Comparison of ENCODE assay signal across 8 cellular contexts in genomic region chr19:55117636-55118391, GRCh38. TPM values are rescaled to one million over a fixed set of nuclear protein-coding genes. Genes with fewer than 3 reads are reported as not detected.
DNase-seq lines count a peak whose midpoint lies in the region; ATAC-seq and TF ChIP-seq lines count a peak whose summit lies in the region.

Gene PPP1R12C (minus strand): TSS chr19:55117637. CDS start chr19:55117543, 94 bp downstream.

- no peaks in the 10 kb centered on the region for H3K9me3 ChIP-seq in spleen

- 0 to 1% (median 1%) methylated on average over 31 to 46 of the region's 46 CpGs for WGBS in spleen, 5 donors

- peak in 4 of 11 experiments; percentile 15 to 34 (median 28) for TF ChIP-seq CTCF in spleen (IDR thresholded peaks at IDR 0.05 in 8 of 11, conservative IDR thresholded peaks at IDR 0.05 in 3 of 11)

- H3K36me3 ChIP-seq in spleen: peaks cover 0 to 21% (median under 1%) of the 10 kb centered on the region in 6 donors

- DNase-seq in AG08395 (ENCODE audit: low spot score): peak; percentile 99
- peak; percentile 82 for DNase-seq in NCI-H345 treated with DMSO at 0.1 percent for 48 hours (lab: John Stamatoyannopoulos, UW; ENCODE audit: unreplicated experiment)
- DNase-seq in activated CD4-positive, CD25-positive, alpha-beta regulatory T cell (lab: John Stamatoyannopoulos, UW): peak; percentile 91 to 98 (median 95)
- DNase-seq in central memory CD4-positive, alpha-beta T cell: peak; percentile 96
- DNase-seq in inferior parietal cortex (ENCODE audit: extremely low spot score): peak; percentile 99
- peak; percentile 100 for DNase-seq in spleen

- no peaks in the 10 kb centered on the region for H3K27me3 ChIP-seq in spleen (replicated peaks in 1 of 7)

- peaks cover 18 to 56% (median 45%) of the 10 kb centered on the region in 6 donors for H3K4me1 ChIP-seq in spleen

- ATAC-seq in GM19023 (IDR thresholded peaks at IDR 0.05; ENCODE audit: unreplicated experiment) (peak; percentile 81), HG03280 (IDR thresholded peaks at IDR 0.05; ENCODE audit: unreplicated experiment) (peak; percentile 85)

- peak in 1 of 3 donors; percentile 39 for TF ChIP-seq POLR2A in spleen (IDR thresholded peaks at IDR 0.05)

- intact Hi-C loops in spleen (cut with DNase I; ENCODE audit: low total_unique reads): no loop called here

- peak within 1 kb of the TSS; percentile 76 to 96 (median 86) for H3K4me3 ChIP-seq in spleen

- peak within 1 kb of the TSS; percentile 75 to 94 (median 86) for H3K27ac ChIP-seq in spleen

RNA-seq across cellular contexts. Expression of gene PPP1R12C, which starts in this region (rescaled TPM):
- 100 to 1,000 TPM in 5 of 7 donors, 10 to 100 TPM in 2; 88.2 to 193 (median 129) TPM for total RNA-seq in spleen
- 100 to 1,000 TPM in 2 of 3 donors, 10 to 100 TPM in 1; 98.2 to 292 (median 263) TPM for polyA plus RNA-seq in spleen

Comparison
In these comparisons a context has a peak if more than half of its experiments do, and no peak if none do; other contexts are left out.
1. Peak in every context shown above with its lines: DNase-seq, ATAC-seq, H3K4me3 ChIP-seq and H3K27ac ChIP-seq.